Comparison of ENCODE assay signal across 18 cellular contexts in the genomic region with DNA sequence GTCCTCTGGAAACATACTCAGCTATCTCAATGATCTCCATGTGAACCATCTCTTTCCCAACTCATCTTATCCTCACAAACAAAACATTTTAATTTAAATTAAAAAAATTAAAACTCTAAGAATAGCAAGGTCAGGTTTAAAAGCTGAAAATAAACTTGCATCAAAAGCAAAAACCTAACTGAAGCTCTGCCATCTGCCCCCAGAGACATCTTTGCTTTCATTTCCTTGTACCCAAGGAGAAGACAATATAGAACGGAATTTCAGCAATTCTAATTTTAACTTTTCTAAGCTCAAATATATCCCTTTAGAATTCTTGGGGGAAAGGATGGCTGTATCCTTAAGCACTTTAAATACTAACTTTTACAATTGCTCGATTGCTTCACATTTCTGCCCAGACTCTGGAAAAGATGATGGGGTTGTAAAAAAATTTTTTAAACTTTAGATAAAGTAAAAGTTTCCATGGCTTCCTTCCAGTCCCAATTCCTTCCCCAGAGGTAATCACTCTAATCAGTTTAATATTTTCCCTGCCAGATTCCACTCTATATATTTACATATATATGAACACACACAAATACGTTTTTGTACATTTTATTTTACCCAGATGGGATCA.
DNase-seq lines count a peak whose midpoint lies in the region; ATAC-seq, FAIRE-seq and TF ChIP-seq lines count a peak whose summit lies in the region.
"Had no signal": no experiment of that assay in that cellular context is flagged by ENCODE, and none has a peak within 500 bp of the region (broad histone marks: within the 10 kb centered on the region; RNA-seq: fewer than 3 reads in every experiment).

No MANE protein-coding gene starts in this region.

- no peak for ATAC-seq in GM18870 (IDR thresholded peaks at IDR 0.05; ENCODE audit: unreplicated experiment)
- ATAC-seq: gastroesophageal sphincter had no signal

- no peak for TF ChIP-seq POLR2A in spleen (IDR thresholded peaks at IDR 0.05)

- peaks cover 8% of the 10 kb centered on the region for H3K4me1 Mint-ChIP-seq in progenitor cell of endocrine pancreas (ENCODE audit: low read depth)

- BruUV-seq in OCI-LY7 (replicated peaks; lab: Mats Ljungman, UMichigan): no TSS peak

- H3K4me1 ChIP-seq in OCI-LY7 (ENCODE audit: insufficient read depth, low read length, poor library complexity, severe bottlenecking): peaks cover 56% of the 10 kb centered on the region
- H3K4me1 ChIP-seq in spleen: peaks cover 26 to 74% (median 49%) of the 10 kb centered on the region in 6 donors
- H3K4me1 ChIP-seq: SJCRH30 had no signal

- whole genome bisulfite sequencing in spleen, 5 donors: 45 to 59% (median 54%) methylated on average over 3 of the region's 3 CpGs

- no peak overlapping the region for H2AFZ ChIP-seq in OCI-LY7 (ENCODE audit: low read length)

- H3K9me3 ChIP-seq in OCI-LY7 (ENCODE audit: low read length) (no peaks in the 10 kb centered on the region), spleen (no peaks in the 10 kb centered on the region)
- H3K9me3 ChIP-seq: gastroesophageal sphincter, MG63, SJCRH30, upper lobe of left lung had no signal

- H3K4me3 Mint-ChIP-seq in progenitor cell of endocrine pancreas (ENCODE audit: low read depth): no peak overlapping the region
- H3K4me3 Mint-ChIP-seq: activated T-helper 1 cell treated with anti-CD3 and anti-CD28 coated beads, Interleukin-12 subunit alpha, Interleukin-12 subunit beta, Interleukin-2, Interleukin-4 antibody, amounts not matched to agents 30 ng/mL and 10 ng/mL and 1 ng/mL, durations not matched to agents 14 hours and 24 hours and 36 hours; CD4-positive, alpha-beta T cell had no signal

- peak; percentile 35 for FAIRE-seq in GM18507 (lab: Jason Lieb, UNC)
- FAIRE-seq: TTC549 had no signal

- H3K27ac Mint-ChIP-seq in progenitor cell of endocrine pancreas: no peak overlapping the region

- H3K9me2 ChIP-seq in OCI-LY7 (ENCODE audit: insufficient read depth, low read length): no peaks in the 10 kb centered on the region

- intact Hi-C loops in OCI-LY7 (cut with micrococcal nuclease; ENCODE audit: unreplicated experiment) (loop anchor here (2.0 kb wide), 1 partner anchor 75 kb away; a partner anchor contains a TSS), spleen (cut with DNase I; ENCODE audit: low total_unique reads) (no loop called here)

- no peaks in the 10 kb centered on the region for H3K9me3 Mint-ChIP-seq in progenitor cell of endocrine pancreas (ENCODE audit: low read depth)
- H3K9me3 Mint-ChIP-seq: activated T-helper 1 cell treated with anti-CD3 and anti-CD28 coated beads, Interleukin-12 subunit alpha, Interleukin-12 subunit beta, Interleukin-2, Interleukin-4 antibody, amounts not matched to agents 30 ng/mL and 10 ng/mL and 1 ng/mL, durations not matched to agents 14 hours and 24 hours and 36 hours; CD4-positive, alpha-beta T cell had no signal

- TF ChIP-seq CTCF in OCI-LY7 (conservative IDR thresholded peaks at IDR 0.05; ENCODE audit: low read length) (no peak), spleen (IDR thresholded peaks at IDR 0.05 in 8 of 11, conservative IDR thresholded peaks at IDR 0.05 in 3 of 11) (no peak), progenitor cell of endocrine pancreas (IDR thresholded peaks at IDR 0.05; ENCODE audit: unreplicated experiment) (no peak)

- H3K36me3 Mint-ChIP-seq in progenitor cell of endocrine pancreas (ENCODE audit: insufficient read depth): peaks cover 3% of the 10 kb centered on the region

- no peaks in the 10 kb centered on the region for H4K20me1 ChIP-seq in OCI-LY7 (ENCODE audit: insufficient read depth, low read length)

- H3K4me3 ChIP-seq in OCI-LY7 (ENCODE audit: low read depth, low read length, poor library complexity, severe bottlenecking) (peak overlapping the region; percentile 27), spleen (no peak overlapping the region)
- H3K4me3 ChIP-seq: gastroesophageal sphincter, MG63, SJCRH30, upper lobe of left lung had no signal

- no peaks in the 10 kb centered on the region for H3K27me3 Mint-ChIP-seq in progenitor cell of endocrine pancreas
- H3K27me3 Mint-ChIP-seq: CD4-positive, alpha-beta T cell had no signal

- CTCF ChIA-PET in OCI-LY7 (lab: Charles Lee; ENCODE audit: unreplicated experiment): interaction anchor here (0.5 kb wide), 1 partner anchor 73 kb away, joined by 13 read pairs; no protein-coding TSS in a partner anchor

- DNase-seq in GM18507 (ENCODE audit: extremely low spot score, insufficient read length, low read depth) (no peak), OCI-LY7 (ENCODE audit: low spot score) (peak; percentile 40), epithelial cell of prostate (ENCODE audit: low read depth, low spot score) (no peak), spleen (no peak), progenitor cell of endocrine pancreas (ENCODE audit: low spot score, unreplicated experiment) (no peak), DMS53 (lab: John Stamatoyannopoulos, UW) (no peak)
- DNase-seq in stimulated activated CD4-positive, alpha-beta T cell treated with anti-CD3 and anti-CD28 coated beads, Interleukin-4, amount 100 ng/mL, for 1 hour: no peak
- DNase-seq: activated CD4-positive, alpha-beta T cell treated with anti-CD3 and anti-CD28 coated beads, Interleukin-2, amount 50 U/mL, for 48 hours; CD4-positive, alpha-beta T cell; effector CD4-positive, alpha-beta T cell; islet precursor cell; MG63; SJCRH30; upper lobe of left lung had no signal

- H3K27ac ChIP-seq in OCI-LY7 (ENCODE audit: low read depth, low read length, poor library complexity, severe bottlenecking): peak overlapping the region; percentile 77
- H3K27ac ChIP-seq in epithelial cell of prostate: peak overlapping the region; percentile 78
- peak overlapping the region; percentile 6 to 80 (median 61) for H3K27ac ChIP-seq in spleen
- H3K27ac ChIP-seq: gastroesophageal sphincter, SJCRH30, upper lobe of left lung had no signal

- peaks cover 55% of the 10 kb centered on the region; the same call in 1 of the 2 replicates for H3K79me2 ChIP-seq in OCI-LY7 (ENCODE audit: insufficient read depth, low read depth, low read length)

- peak overlapping the region; percentile 78 for H3K4me2 ChIP-seq in OCI-LY7 (ENCODE audit: low read length)

- H3K27me3 ChIP-seq in spleen (replicated peaks in 1 of 7): no peaks in the 10 kb centered on the region
- H3K27me3 ChIP-seq: gastroesophageal sphincter, MG63, SJCRH30, upper lobe of left lung had no signal

- POLR2A ChIA-PET in OCI-LY7 (lab: Charles Lee): interaction anchor here (0.6 to 1.2 kb wide), 8 partner anchors 8 to 674 kb away, joined by 3 to 10 read pairs (median 3); no protein-coding TSS in a partner anchor

- peaks cover 5% of the 10 kb centered on the region; the same call in 1 of the 2 replicates for H3K36me3 ChIP-seq in OCI-LY7 (ENCODE audit: insufficient read depth, low read length)
- H3K36me3 ChIP-seq in spleen: peaks cover 0 to 6% (median 0%) of the 10 kb centered on the region in 6 donors
- H3K36me3 ChIP-seq: MG63, SJCRH30, upper lobe of left lung had no signal
